In the genomic region with DNA sequence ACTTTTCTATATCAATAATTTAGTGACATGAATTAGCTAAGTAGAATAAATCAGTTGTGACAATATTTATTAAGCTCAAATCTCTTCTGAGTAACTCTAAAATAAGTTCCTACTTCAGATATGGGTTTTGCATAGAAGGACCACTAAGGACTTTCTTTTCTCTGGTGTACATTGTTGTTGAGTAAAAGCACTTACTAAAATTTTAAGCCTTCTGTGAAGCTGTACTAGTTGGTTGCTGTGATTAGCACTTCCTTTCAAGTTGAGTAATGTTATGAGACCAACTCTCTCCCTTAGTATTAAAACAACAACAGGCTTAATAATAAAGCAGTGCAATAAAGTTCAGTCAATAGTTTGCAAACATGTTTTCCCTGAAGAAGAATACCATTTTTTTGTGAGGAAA, we compare ENCODE assay signal across 16 cellular contexts.
A peak's percentile ranks its signal among the peaks of the same experiment; 100 is the strongest.
DNase-seq lines count a peak whose midpoint lies in the region; ATAC-seq and TF ChIP-seq lines count a peak whose summit lies in the region.
"Had no signal": no experiment of that assay in that cellular context is flagged by ENCODE, and none has a peak within 500 bp of the region (broad histone marks: within the 10 kb centered on the region; RNA-seq: fewer than 3 reads in every experiment).

No MANE protein-coding gene starts in this region.

- intact Hi-C loops in activated CD4-positive, alpha-beta T cell treated with anti-CD3 and anti-CD28 coated beads, Interleukin-2, amount 10 ng/mL, durations not matched to agents 24 days and 14 days (cut with micrococcal nuclease) = no loop called here

- DNase-seq in activated CD4-positive, alpha-beta T cell treated with anti-CD3 and anti-CD28 coated beads, Interleukin-2, amount 10 ng/mL, durations not matched to agents 24 days and 14 days = no peak
- no peak for DNase-seq in stimulated activated naive CD4-positive, alpha-beta T cell treated with Interleukin-2 at 50 U/mL for 16 hours (lab: John Stamatoyannopoulos, UW)
- DNase-seq in neural progenitor cell (ENCODE audit: low spot score) = no peak
- DNase-seq in GM20000 (ENCODE audit: low spot score) = no peak
- DNase-seq: activated CD4-positive, alpha-beta T cell treated with anti-CD3 and anti-CD28 coated beads, Interleukin-2, amount 50 U/mL, for 1 hour; activated gamma-delta T cell; hypothalamus; transverse colon had no signal

- no peaks in the 10 kb centered on the region; a peak in 1 of 22 replicates for H4K20me1 ChIP-seq in BLaER1 treated with 17β-estradiol and CSF1 and Interleukin-3, amounts not matched to agents 10 nM and 100 nM
- H4K20me1 ChIP-seq in neural progenitor cell (ENCODE audit: low read depth) = no peaks in the 10 kb centered on the region

- H3K4me3 Mint-ChIP-seq in activated CD4-positive, alpha-beta T cell treated with anti-CD3 and anti-CD28 coated beads, Interleukin-2, amount 10 ng/mL, durations not matched to agents 24 days and 14 days = no peak overlapping the region
- no peak overlapping the region for H3K4me3 Mint-ChIP-seq in neural progenitor cell
- H3K4me3 Mint-ChIP-seq: T-helper 1 cell treated with Interleukin-12 subunit alpha and Interleukin-12 subunit beta and Interleukin-4 antibody, amounts not matched to agents 30 μg/mL and 1 μg/mL, for 36 hours had no signal

- no peaks in the 10 kb centered on the region for H3K27me3 Mint-ChIP-seq in activated CD4-positive, alpha-beta T cell treated with anti-CD3 and anti-CD28 coated beads, Interleukin-2, amount 10 ng/mL, durations not matched to agents 24 days and 14 days
- H3K27me3 Mint-ChIP-seq in neural progenitor cell (ENCODE audit: insufficient read depth, low read depth) = no peaks in the 10 kb centered on the region

- peak overlapping the region in 2 of 11 experiments; percentile 25 to 71; a peak in 4 of 22 replicates for H3K27ac ChIP-seq in BLaER1 treated with 17β-estradiol and CSF1 and Interleukin-3, amounts not matched to agents 10 nM and 100 nM
- H3K27ac ChIP-seq in neural progenitor cell = no peak overlapping the region
- H3K27ac ChIP-seq: neutrophil, transverse colon had no signal

- no peaks in the 10 kb centered on the region for H3F3A ChIP-seq in neural progenitor cell (ENCODE audit: low read depth)

- peak; percentile 85 for ATAC-seq in GM19395 (IDR thresholded peaks at IDR 0.05; ENCODE audit: unreplicated experiment)
- peak; percentile 57 for ATAC-seq in HG02759 (IDR thresholded peaks at IDR 0.05; ENCODE audit: unreplicated experiment)
- ATAC-seq in HG03280 (IDR thresholded peaks at IDR 0.05; ENCODE audit: unreplicated experiment) = peak; percentile 56

- no peaks in the 10 kb centered on the region for H3K9me3 ChIP-seq in BLaER1 treated with 17β-estradiol and CSF1 and Interleukin-3, amounts not matched to agents 10 nM and 100 nM (replicated peaks in 1 of 11)
- no peaks in the 10 kb centered on the region for H3K9me3 ChIP-seq in neural progenitor cell (ENCODE audit: low read depth)
- H3K9me3 ChIP-seq: neutrophil, transverse colon had no signal

- H3K27me3 ChIP-seq in BLaER1 treated with 17β-estradiol and CSF1 and Interleukin-3, amounts not matched to agents 10 nM and 100 nM = peaks cover 0 to 22% (median 0%) of the 10 kb centered on the region in 11 experiments; a peak in 3 of 22 replicates
- no peaks in the 10 kb centered on the region for H3K27me3 ChIP-seq in neural progenitor cell
- H3K27me3 ChIP-seq: neutrophil, transverse colon had no signal

- no peaks in the 10 kb centered on the region for H3K79me2 ChIP-seq in neural progenitor cell (ENCODE audit: low read depth)

- H3K27ac Mint-ChIP-seq in activated CD4-positive, alpha-beta T cell treated with anti-CD3 and anti-CD28 coated beads, Interleukin-2, amount 10 ng/mL, durations not matched to agents 24 days and 14 days = no peak overlapping the region
- H3K27ac Mint-ChIP-seq in neural progenitor cell = no peak overlapping the region
- H3K27ac Mint-ChIP-seq: T-helper 1 cell treated with Interleukin-12 subunit alpha and Interleukin-12 subunit beta and Interleukin-4 antibody, amounts not matched to agents 30 μg/mL and 1 μg/mL, for 36 hours had no signal

- peaks cover 18 to 33% (median 26%) of the 10 kb centered on the region in 10 experiments for H3K4me1 ChIP-seq in BLaER1 treated with 17β-estradiol and CSF1 and Interleukin-3, amounts not matched to agents 10 nM and 100 nM
- H3K4me1 ChIP-seq in neural progenitor cell = no peaks in the 10 kb centered on the region
- H3K4me1 ChIP-seq: transverse colon had no signal

- H3K4me3 ChIP-seq in BLaER1 treated with 17β-estradiol and CSF1 and Interleukin-3, amounts not matched to agents 10 nM and 100 nM = peak overlapping the region in 1 of 10 experiments; percentile 24; a peak in 1 of 20 replicates
- no peak overlapping the region for H3K4me3 ChIP-seq in neural progenitor cell
- H3K4me3 ChIP-seq: lung, smooth muscle cell, transverse colon had no signal

- no peak for TF ChIP-seq CTCF in neural progenitor cell (IDR thresholded peaks at IDR 0.05)
- no peak for TF ChIP-seq CTCF in GM20000 (IDR thresholded peaks at IDR 0.05; ENCODE audit: extremely low read depth, missing control alignments)

- no peaks in the 10 kb centered on the region for H3K36me3 Mint-ChIP-seq in activated CD4-positive, alpha-beta T cell treated with anti-CD3 and anti-CD28 coated beads, Interleukin-2, amount 10 ng/mL, durations not matched to agents 24 days and 14 days (ENCODE audit: low read depth)
- no peaks in the 10 kb centered on the region for H3K36me3 Mint-ChIP-seq in neural progenitor cell

- no peaks in the 10 kb centered on the region for H3K9me3 Mint-ChIP-seq in activated CD4-positive, alpha-beta T cell treated with anti-CD3 and anti-CD28 coated beads, Interleukin-2, amount 10 ng/mL, durations not matched to agents 24 days and 14 days
- no peaks in the 10 kb centered on the region for H3K9me3 Mint-ChIP-seq in neural progenitor cell
- H3K9me3 Mint-ChIP-seq: T-helper 1 cell treated with Interleukin-12 subunit alpha and Interleukin-12 subunit beta and Interleukin-4 antibody, amounts not matched to agents 30 μg/mL and 1 μg/mL, for 36 hours had no signal

- no peaks in the 10 kb centered on the region for H3K36me3 ChIP-seq in BLaER1 treated with 17β-estradiol and CSF1 and Interleukin-3, amounts not matched to agents 10 nM and 100 nM
- no peaks in the 10 kb centered on the region for H3K36me3 ChIP-seq in neural progenitor cell
- H3K36me3 ChIP-seq: neutrophil, transverse colon had no signal

- no peak overlapping the region for H2AFZ ChIP-seq in neural progenitor cell (replicated peaks)

- H3K9ac ChIP-seq in BLaER1 treated with 17β-estradiol and CSF1 and Interleukin-3, amounts not matched to agents 10 nM and 100 nM = no peak overlapping the region
- no peak overlapping the region for H3K9ac ChIP-seq in neural progenitor cell

- H3K4me1 Mint-ChIP-seq in activated CD4-positive, alpha-beta T cell treated with anti-CD3 and anti-CD28 coated beads, Interleukin-2, amount 10 ng/mL, durations not matched to agents 24 days and 14 days = no peaks in the 10 kb centered on the region
- H3K4me1 Mint-ChIP-seq in neural progenitor cell = no peaks in the 10 kb centered on the region

- H3K4me2 ChIP-seq in BLaER1 treated with 17β-estradiol and CSF1 and Interleukin-3, amounts not matched to agents 10 nM and 100 nM = peak overlapping the region; percentile 41 to 78 (median 71); a peak in 18 of 22 replicates
- no peak overlapping the region for H3K4me2 ChIP-seq in neural progenitor cell
- H3K4me2 ChIP-seq: smooth muscle cell had no signal
